Comparison of ENCODE assay signal across 19 cellular contexts in the genomic region with DNA sequence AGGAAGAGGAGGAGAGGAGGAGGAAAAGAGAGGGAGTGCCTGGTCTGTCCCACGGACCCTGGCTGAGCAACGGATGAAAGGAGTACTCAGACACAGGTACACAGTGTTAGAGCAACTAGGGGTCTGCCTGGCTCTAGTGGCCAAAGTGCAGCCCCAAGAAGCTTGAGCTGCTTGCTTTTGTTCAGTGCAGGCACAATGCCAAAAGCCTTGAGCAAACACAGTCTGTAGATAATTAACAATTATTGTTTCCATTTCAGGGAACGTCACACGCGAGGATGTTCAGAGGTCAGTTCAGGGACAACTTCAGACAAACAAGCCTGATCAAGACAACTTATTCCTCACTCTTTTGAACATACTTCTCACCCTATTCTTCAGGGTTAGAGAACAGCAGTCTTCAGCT. TPM values are rescaled to one million over a fixed set of nuclear protein-coding genes. Genes with fewer than 3 reads are reported as not detected.
DNase-seq lines count a peak whose midpoint lies in the region; ATAC-seq and TF ChIP-seq lines count a peak whose summit lies in the region.
"Had no signal": no experiment of that assay in that cellular context is flagged by ENCODE, and none has a peak within 500 bp of the region (broad histone marks: within the 10 kb centered on the region; RNA-seq: fewer than 3 reads in every experiment).

No MANE protein-coding gene starts in this region.

- no peak overlapping the region for H3K4me3 Mint-ChIP-seq in Calu3 (ENCODE audit: low read depth, unreplicated experiment)
- H3K4me3 Mint-ChIP-seq: activated CD4-positive, alpha-beta memory T cell treated with anti-CD3 and anti-CD28 coated beads for 36 hours; activated naive CD4-positive, alpha-beta T cell treated with anti-CD3 and anti-CD28 coated beads, Interleukin-2, amount 10 ng/mL, durations not matched to agents 7 days and 5 days; activated T-cell treated with anti-CD3 and anti-CD28 coated beads, Interleukin-2, amount 50 U/mL, for 24 hours; effector memory CD8-positive, alpha-beta T cell; natural killer cell treated with Interleukin-12 subunit alpha and Interleukin-12 subunit beta and Interleukin-15 and Interleukin-18, amount 100 ng/mL, for 72 hours had no signal

- DNase-seq in Calu3 (peak; percentile 9), M059J (ENCODE audit: low read depth) (peak; percentile 10), colonic mucosa (peak; percentile 33), mucosa of descending colon (peak in 2 of 3 donors; percentile 41 to 68), T-helper 1 cell (no peak)
- DNase-seq: activated CD4-positive, alpha-beta memory T cell treated with anti-CD3 and anti-CD28 coated beads for 36 hours; activated naive CD4-positive, alpha-beta T cell treated with anti-CD3 and anti-CD28 coated beads, Interleukin-2, amount 10 ng/mL, durations not matched to agents 7 days and 5 days; activated T-cell treated with anti-CD3 and anti-CD28 coated beads, Interleukin-2, amount 50 U/mL, for 24 hours; cerebellar nuclear complex; effector memory CD8-positive, alpha-beta T cell; heart right ventricle; IMR-90; mesenchymal stem cell; NK-92 treated with Interleukin-12 subunit alpha and Interleukin-12 subunit beta, amount 100 ng/mL, for 24 hours; stimulated activated CD4-positive, alpha-beta T cell treated with anti-CD3 and anti-CD28 coated beads, Interleukin-2, amount 100 ng/mL, for 24 hours; uterus had no signal

- no peaks in the 10 kb centered on the region for H3K36me3 ChIP-seq in colonic mucosa
- no peaks in the 10 kb centered on the region for H3K36me3 ChIP-seq in mucosa of descending colon (ENCODE audit: low read depth)
- H3K36me3 ChIP-seq: heart right ventricle, uterus had no signal

- H3K27ac ChIP-seq in colonic mucosa = no peak overlapping the region
- H3K27ac ChIP-seq: heart right ventricle, uterus had no signal

- peaks cover 8% of the 10 kb centered on the region for H3K4me1 Mint-ChIP-seq in Calu3 (ENCODE audit: low read depth, unreplicated experiment)
- H3K4me1 Mint-ChIP-seq: activated naive CD4-positive, alpha-beta T cell treated with anti-CD3 and anti-CD28 coated beads, Interleukin-2, amount 10 ng/mL, durations not matched to agents 7 days and 5 days had no signal

- H3K9me3 ChIP-seq in colonic mucosa = no peaks in the 10 kb centered on the region
- H3K9me3 ChIP-seq in mucosa of descending colon = peaks cover 43% of the 10 kb centered on the region
- H3K9me3 ChIP-seq: uterus had no signal

- CTCF ChIA-PET in Calu3 (lab: Charles Lee) = no interaction called here

- no peaks in the 10 kb centered on the region for H3K4me1 ChIP-seq in colonic mucosa
- peaks cover 6% of the 10 kb centered on the region for H3K4me1 ChIP-seq in mucosa of descending colon (ENCODE audit: low read depth)
- H3K4me1 ChIP-seq: heart right ventricle, uterus had no signal

- no peak for TF ChIP-seq CTCF in Calu3 (IDR thresholded peaks at IDR 0.05; ENCODE audit: unreplicated experiment)
- no peak for TF ChIP-seq CTCF in colonic mucosa (IDR thresholded peaks at IDR 0.05)
- no peak for TF ChIP-seq CTCF in mucosa of descending colon (IDR thresholded peaks at IDR 0.05)

- no peak overlapping the region for H3K9ac ChIP-seq in colonic mucosa (ENCODE audit: low read depth in 2 of 2, low read length in 2 of 2)

- H3K9me3 Mint-ChIP-seq in Calu3 (ENCODE audit: low read depth, unreplicated experiment) = peaks cover 43% of the 10 kb centered on the region

- no peaks in the 10 kb centered on the region for H3K36me3 Mint-ChIP-seq in Calu3 (ENCODE audit: insufficient read depth, unreplicated experiment)
- H3K36me3 Mint-ChIP-seq: activated naive CD4-positive, alpha-beta T cell treated with anti-CD3 and anti-CD28 coated beads, Interleukin-2, amount 10 ng/mL, durations not matched to agents 7 days and 5 days had no signal

- H3K27me3 Mint-ChIP-seq in Calu3 (ENCODE audit: unreplicated experiment) = no peaks in the 10 kb centered on the region

- H3K4me3 ChIP-seq in colonic mucosa (no peak overlapping the region), mucosa of descending colon (no peak overlapping the region)
- H3K4me3 ChIP-seq: heart right ventricle, uterus had no signal

- no TSS peak for BruUV-seq in Calu3 (replicated peaks; lab: Mats Ljungman, UMichigan)

- no peaks in the 10 kb centered on the region for H3K27me3 ChIP-seq in colonic mucosa
- H3K27me3 ChIP-seq: uterus had no signal

- intact Hi-C loops in Calu3 (cut with micrococcal nuclease; ENCODE audit: unreplicated experiment) (no loop called here), colonic mucosa (cut with DNase I) (no loop called here), mucosa of descending colon (cut with DNase I, micrococcal nuclease) (no loop called here)

- peak; percentile 80 for ATAC-seq in mucosa of descending colon
- ATAC-seq in GM19452 (IDR thresholded peaks at IDR 0.05; ENCODE audit: unreplicated experiment) = no peak
- no peak for ATAC-seq in SK-N-SH treated with all-trans-retinoic acid at 6 μM for 48 hours
- ATAC-seq: effector memory CD8-positive, alpha-beta T cell; heart right ventricle; natural killer cell treated with Interleukin-12 subunit alpha and Interleukin-12 subunit beta and Interleukin-15 and Interleukin-18, amount 100 ng/mL, for 72 hours had no signal

- no peak overlapping the region for H3K27ac Mint-ChIP-seq in Calu3 (ENCODE audit: unreplicated experiment)
- H3K27ac Mint-ChIP-seq: activated CD4-positive, alpha-beta memory T cell treated with anti-CD3 and anti-CD28 coated beads for 36 hours; activated naive CD4-positive, alpha-beta T cell treated with anti-CD3 and anti-CD28 coated beads, Interleukin-2, amount 10 ng/mL, durations not matched to agents 7 days and 5 days; activated T-cell treated with anti-CD3 and anti-CD28 coated beads, Interleukin-2, amount 50 U/mL, for 24 hours; effector memory CD8-positive, alpha-beta T cell; natural killer cell treated with Interleukin-12 subunit alpha and Interleukin-12 subunit beta and Interleukin-15 and Interleukin-18, amount 100 ng/mL, for 72 hours had no signal

TF ChIP-seq in SK-N-SH treated with all-trans-retinoic acid at 6 μM for 48 hours, 23 proteins besides CTCF, POLR2A, EP300 and RAD21:
- TF ChIP-seq ARNTL (CRISPR knock-in tag; IDR thresholded peaks at IDR 0.05; ENCODE audit: borderline replicate concordance, low read depth) (no peak), PPARA (CRISPR knock-in tag; IDR thresholded peaks at IDR 0.05; ENCODE audit: borderline replicate concordance) (no peak), PATZ1 (CRISPR knock-in tag; IDR thresholded peaks at IDR 0.05; ENCODE audit: borderline replicate concordance) (no peak), ZNF70 (CRISPR knock-in tag; IDR thresholded peaks at IDR 0.05) (no peak), ZFP30 (CRISPR knock-in tag; IDR thresholded peaks at IDR 0.05) (no peak), CSRNP3 (CRISPR knock-in tag; IDR thresholded peaks at IDR 0.05) (no peak)
- TF ChIP-seq, protein P1, sequence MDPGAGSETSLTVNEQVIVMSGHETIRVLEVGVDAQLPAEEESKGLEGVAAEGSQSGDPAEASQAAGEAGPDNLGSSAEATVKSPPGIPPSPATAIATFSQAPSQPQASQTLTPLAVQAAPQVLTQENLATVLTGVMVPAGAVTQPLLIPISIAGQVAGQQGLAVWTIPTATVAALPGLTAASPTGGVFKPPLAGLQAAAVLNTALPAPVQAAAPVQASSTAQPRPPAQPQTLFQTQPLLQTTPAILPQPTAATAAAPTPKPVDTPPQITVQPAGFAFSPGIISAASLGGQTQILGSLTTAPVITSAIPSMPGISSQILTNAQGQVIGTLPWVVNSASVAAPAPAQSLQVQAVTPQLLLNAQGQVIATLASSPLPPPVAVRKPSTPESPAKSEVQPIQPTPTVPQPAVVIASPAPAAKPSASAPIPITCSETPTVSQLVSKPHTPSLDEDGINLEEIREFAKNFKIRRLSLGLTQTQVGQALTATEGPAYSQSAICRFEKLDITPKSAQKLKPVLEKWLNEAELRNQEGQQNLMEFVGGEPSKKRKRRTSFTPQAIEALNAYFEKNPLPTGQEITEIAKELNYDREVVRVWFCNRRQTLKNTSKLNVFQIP (CRISPR knock-in tag; IDR thresholded peaks at IDR 0.05; ENCODE audit: borderline replicate concordance, low read depth) = no peak
TF ChIP-seq in SK-N-SH treated with all-trans-retinoic acid at 6 μM for 48 hours: peak in this region for 0.

RNA-seq across cellular contexts. Expression of gene ZNF726, which starts 32.2 kb away (rescaled TPM):
- total RNA-seq in Calu3 (2022) (9.7 and 10.0 TPM in 2 replicates), colonic mucosa (1 to 10 TPM in 1 of 2 donors, under 1 TPM in 1; 0.93 to 4.2 TPM), mucosa of descending colon (1 to 10 TPM; 1.7 to 8.5 (median 1.9) TPM)
- 8.2 and 12.1 TPM in 2 replicates for total RNA-seq in M059J (2014; rRNA removed; shearing (Covaris generic))

Comparison
In these comparisons a context has a peak if more than half of its experiments do, and no peak if none do; other contexts are left out.
1. DNase-seq: peak in Calu3 (single experiment), M059J (single experiment), colonic mucosa (single experiment) and mucosa of descending colon (2 of 3); none in T-helper 1 cell (0 of 5).